Comparison of ENCODE assay signal across 16 cellular contexts in genomic region chr2:241298554-241299165, GRCh38. TPM values are rescaled to one million over a fixed set of nuclear protein-coding genes. Genes with fewer than 3 reads are reported as not detected.
A peak's percentile ranks its signal among the peaks of the same experiment; 100 is the strongest.
DNase-seq lines count a peak whose midpoint lies in the region; ATAC-seq lines count a peak whose summit lies in the region.
"Had no signal": no experiment of that assay in that cellular context is flagged by ENCODE, and none has a peak within 500 bp of the region (broad histone marks: within the 10 kb centered on the region; RNA-seq: fewer than 3 reads in every experiment).

No MANE protein-coding gene starts in this region.

- H3K36me3 Mint-ChIP-seq in CD8-positive, alpha-beta memory T cell = peaks cover 0 to 15% (median 2%) of the 10 kb centered on the region in 3 donors
- peaks cover 17% of the 10 kb centered on the region for H3K36me3 Mint-ChIP-seq in activated CD4-positive, alpha-beta memory T cell treated with anti-CD3 and anti-CD28 coated beads, Interleukin-2, amount 10 ng/mL, durations not matched to agents 7 days and 5 days (ENCODE audit: low read depth)
- peaks cover 8% of the 10 kb centered on the region for H3K36me3 Mint-ChIP-seq in effector memory CD8-positive, alpha-beta T cell (ENCODE audit: insufficient read depth)

- H3K9me3 Mint-ChIP-seq in CD8-positive, alpha-beta memory T cell = no peaks in the 10 kb centered on the region
- H3K9me3 Mint-ChIP-seq in activated CD4-positive, alpha-beta memory T cell treated with anti-CD3 and anti-CD28 coated beads, Interleukin-2, amount 10 ng/mL, durations not matched to agents 7 days and 5 days = no peaks in the 10 kb centered on the region
- no peaks in the 10 kb centered on the region for H3K9me3 Mint-ChIP-seq in effector memory CD8-positive, alpha-beta T cell

- 0 out of 2 replicates have a peak overlapping the region, but pooled peaks have one; percentile 7 for H3K4me3 ChIP-seq in BLaER1
- no peak overlapping the region for H3K4me3 ChIP-seq in CD8-positive, alpha-beta memory T cell (ENCODE audit: low read length)
- H3K4me3 ChIP-seq: smooth muscle cell had no signal

- H4K20me1 ChIP-seq in BLaER1 = peaks cover 85% of the 10 kb centered on the region

- DNase-seq in CD8-positive, alpha-beta memory T cell = peak in 2 of 5 donors; percentile 36 to 48
- no peak for DNase-seq in activated CD4-positive, alpha-beta memory T cell treated with anti-CD3 and anti-CD28 coated beads, Interleukin-2, amount 10 ng/mL, durations not matched to agents 7 days and 5 days
- no peak for DNase-seq in effector memory CD8-positive, alpha-beta T cell
- DNase-seq in DMS114 treated with DMSO at 0.1 percent for 48 hours (lab: John Stamatoyannopoulos, UW; ENCODE audit: unreplicated experiment) = no peak
- DNase-seq: AML-193, DMS79 treated with DMSO at 0.1 percent for 48 hours, foreskin keratinocyte, left ventricle myocardium superior, NCI-H1417, NCI-H2227 treated with DMSO at 0.1 percent for 48 hours had no signal

- H3K27me3 ChIP-seq in BLaER1 = no peaks in the 10 kb centered on the region
- no peaks in the 10 kb centered on the region for H3K27me3 ChIP-seq in CD8-positive, alpha-beta memory T cell (ENCODE audit: insufficient read depth, low read length, poor library complexity, severe bottlenecking)
- H3K27me3 ChIP-seq: foreskin keratinocyte had no signal

- peaks cover 17% of the 10 kb centered on the region for H3K36me3 ChIP-seq in BLaER1
- peaks cover 8% of the 10 kb centered on the region for H3K36me3 ChIP-seq in CD8-positive, alpha-beta memory T cell (ENCODE audit: insufficient read depth, low read length)

- peak overlapping the region; percentile 52 for H3K27ac ChIP-seq in BLaER1
- no peak overlapping the region for H3K27ac ChIP-seq in CD8-positive, alpha-beta memory T cell (ENCODE audit: low read depth, low read length)
- H3K27ac ChIP-seq: foreskin keratinocyte, HL-60 had no signal

- peak overlapping the region; percentile 0 to 75 (median 59) for H3K4me3 Mint-ChIP-seq in CD8-positive, alpha-beta memory T cell
- no peak overlapping the region for H3K4me3 Mint-ChIP-seq in activated CD4-positive, alpha-beta memory T cell treated with anti-CD3 and anti-CD28 coated beads, Interleukin-2, amount 10 ng/mL, durations not matched to agents 7 days and 5 days
- H3K4me3 Mint-ChIP-seq in effector memory CD8-positive, alpha-beta T cell = peak overlapping the region; percentile 58 to 62

- peak overlapping the region; percentile 66 for H3K9ac ChIP-seq in BLaER1

- 0 out of 2 replicates have a peak, but pooled peaks cover 2% of the 10 kb centered on the region for H3K9me3 ChIP-seq in BLaER1
- H3K9me3 ChIP-seq in CD8-positive, alpha-beta memory T cell (ENCODE audit: low read length) = no peaks in the 10 kb centered on the region

- CTCF ChIA-PET in CD8-positive, alpha-beta memory T cell (lab: Charles Lee) = interaction anchor here (1.3 kb wide), 2 partner anchors 13 to 16 kb away, joined by 3 to 6 read pairs; no protein-coding TSS in a partner anchor
- CTCF ChIA-PET in activated CD4-positive, alpha-beta memory T cell treated with anti-CD3 and anti-CD28 coated beads, Interleukin-2, amount 10 ng/mL, durations not matched to agents 7 days and 5 days (lab: Charles Lee) = no interaction called here

- ATAC-seq in effector memory CD8-positive, alpha-beta T cell (replicated peaks) = peak; percentile 67
- ATAC-seq in HG03460 (IDR thresholded peaks at IDR 0.05; ENCODE audit: unreplicated experiment) (no peak), HG02571 (IDR thresholded peaks at IDR 0.05; ENCODE audit: unreplicated experiment) (no peak)
- ATAC-seq: foreskin keratinocyte, left ventricle myocardium superior, Right ventricle myocardium inferior had no signal

- H3K4me2 ChIP-seq in BLaER1 = peak overlapping the region; percentile 71
- H3K4me2 ChIP-seq: smooth muscle cell had no signal

- no peaks in the 10 kb centered on the region for H3K27me3 Mint-ChIP-seq in CD8-positive, alpha-beta memory T cell
- H3K27me3 Mint-ChIP-seq in activated CD4-positive, alpha-beta memory T cell treated with anti-CD3 and anti-CD28 coated beads, Interleukin-2, amount 10 ng/mL, durations not matched to agents 7 days and 5 days = no peaks in the 10 kb centered on the region
- H3K27me3 Mint-ChIP-seq in effector memory CD8-positive, alpha-beta T cell = no peaks in the 10 kb centered on the region

- POLR2A ChIA-PET in CD8-positive, alpha-beta memory T cell (lab: Charles Lee) = interaction anchor here (0.5 to 0.7 kb wide), 2 partner anchors 17 to 930 kb away, joined by 3 to 6 read pairs; partner anchors contain the start of genes HDLBP and SEPTIN2
- POLR2A ChIA-PET in activated CD4-positive, alpha-beta memory T cell treated with anti-CD3 and anti-CD28 coated beads, Interleukin-2, amount 10 ng/mL, durations not matched to agents 7 days and 5 days (lab: Charles Lee) = interaction anchor here (0.9 to 3.8 kb wide), 3 partner anchors 9 to 17 kb away, joined by 4 to 18 read pairs (median 6); partner anchors contain the start of genes HDLBP and SEPTIN2

- H3K27ac Mint-ChIP-seq in CD8-positive, alpha-beta memory T cell = peak overlapping the region; percentile 51 to 90 (median 72)
- peak overlapping the region; percentile 55 for H3K27ac Mint-ChIP-seq in activated CD4-positive, alpha-beta memory T cell treated with anti-CD3 and anti-CD28 coated beads, Interleukin-2, amount 10 ng/mL, durations not matched to agents 7 days and 5 days
- peak overlapping the region; percentile 9 to 86 for H3K27ac Mint-ChIP-seq in effector memory CD8-positive, alpha-beta T cell

- peaks cover 50 to 63% (median 57%) of the 10 kb centered on the region in 3 donors for H3K4me1 Mint-ChIP-seq in CD8-positive, alpha-beta memory T cell
- H3K4me1 Mint-ChIP-seq in activated CD4-positive, alpha-beta memory T cell treated with anti-CD3 and anti-CD28 coated beads, Interleukin-2, amount 10 ng/mL, durations not matched to agents 7 days and 5 days = peaks cover 36% of the 10 kb centered on the region
- H3K4me1 Mint-ChIP-seq in effector memory CD8-positive, alpha-beta T cell (ENCODE audit: low read depth in 2 of 2) = peaks cover 45 to 49% of the 10 kb centered on the region in 2 donors

- peaks cover 73% of the 10 kb centered on the region for H3K4me1 ChIP-seq in BLaER1
- peaks cover 32% of the 10 kb centered on the region for H3K4me1 ChIP-seq in CD8-positive, alpha-beta memory T cell (ENCODE audit: insufficient read depth, low read length)

RNA-seq across cellular contexts. Expression of gene HDLBP, which starts 16.8 kb away (rescaled TPM):
- 100 to 1,000 TPM; 307 to 313 TPM for total RNA-seq in CD8-positive, alpha-beta memory T cell
- polyA plus RNA-seq in CD8-positive, alpha-beta memory T cell = 70.0 TPM
- total RNA-seq in activated CD4-positive, alpha-beta memory T cell treated with anti-CD3 and anti-CD28 coated beads, Interleukin-2, amount 10 ng/mL, durations not matched to agents 7 days and 5 days = 100 to 1,000 TPM; 190 to 193 TPM

RNA-seq across cellular contexts. Expression of gene SEPTIN2, which starts 17.1 kb away (rescaled TPM):
- total RNA-seq in CD8-positive, alpha-beta memory T cell = 100 to 1,000 TPM; 301 to 319 TPM
- 187 TPM for polyA plus RNA-seq in CD8-positive, alpha-beta memory T cell
- total RNA-seq in activated CD4-positive, alpha-beta memory T cell treated with anti-CD3 and anti-CD28 coated beads, Interleukin-2, amount 10 ng/mL, durations not matched to agents 7 days and 5 days = 100 to 1,000 TPM; 282 to 290 TPM

RNA-seq across cellular contexts. Expression of gene FARP2, which starts 57.4 kb away (rescaled TPM):
- 10 to 100 TPM; 32.8 to 36.0 TPM for total RNA-seq in CD8-positive, alpha-beta memory T cell
- 10.4 TPM for polyA plus RNA-seq in CD8-positive, alpha-beta memory T cell
- total RNA-seq in activated CD4-positive, alpha-beta memory T cell treated with anti-CD3 and anti-CD28 coated beads, Interleukin-2, amount 10 ng/mL, durations not matched to agents 7 days and 5 days = 10 to 100 TPM; 14.1 to 15.0 TPM
